ENCODE assay signal across 8 cellular contexts in genomic region chr15:51731549-51732267, GRCh38. TPM values are rescaled to one million over a fixed set of nuclear protein-coding genes. Genes with fewer than 3 reads are reported as not detected.
DNase-seq lines count a peak whose midpoint lies in the region; ATAC-seq lines count a peak whose summit lies in the region.

No MANE protein-coding gene starts in this region.

- no peaks in the 10 kb centered on the region for H3K9me3 Mint-ChIP-seq in activated T-cell treated with anti-CD3 and anti-CD28 coated beads, Interleukin-2, amount 50 U/mL, for 72 hours

- H3K27ac ChIP-seq in right cardiac atrium (ENCODE audit: low read length) = peak overlapping the region; percentile 60

- peaks cover 3 to 7% of the 10 kb centered on the region in 2 donors for H3K36me3 Mint-ChIP-seq in activated T-cell treated with anti-CD3 and anti-CD28 coated beads, Interleukin-2, amount 50 U/mL, for 72 hours (ENCODE audit: insufficient read depth in 2 of 2)

- peaks cover 16% of the 10 kb centered on the region for H3K4me1 ChIP-seq in right cardiac atrium (ENCODE audit: control insufficient read depth, insufficient read depth, low read length)

- H3K27me3 Mint-ChIP-seq in activated T-cell treated with anti-CD3 and anti-CD28 coated beads, Interleukin-2, amount 50 U/mL, for 72 hours (ENCODE audit: low read depth) = no peaks in the 10 kb centered on the region

- H3K4me3 ChIP-seq in right cardiac atrium (ENCODE audit: low read length) = peak overlapping the region; percentile 28

- ATAC-seq in GM18499 (IDR thresholded peaks at IDR 0.05; ENCODE audit: insufficient read depth, unreplicated experiment) (peak; percentile 42), GM21737 (IDR thresholded peaks at IDR 0.05; ENCODE audit: unreplicated experiment) (peak; percentile 50), right cardiac atrium (peak; percentile 64 to 76)
- peak; percentile 41 to 61 for ATAC-seq in activated T-cell treated with anti-CD3 and anti-CD28 coated beads, Interleukin-2, amount 50 U/mL, for 72 hours (replicated peaks in 1 of 2)
- peak; percentile 64 for ATAC-seq in stimulated activated naive CD8-positive, alpha-beta T cell treated with anti-CD3 and anti-CD28 coated beads, Interleukin-15, Interleukin-2, amounts not matched to agents 100 U/mL and 50 U/mL, for 24 hours

- no peaks in the 10 kb centered on the region for H3K27me3 ChIP-seq in right cardiac atrium (ENCODE audit: control insufficient read depth, insufficient read depth)

- intact Hi-C loops in right cardiac atrium (cut with DNase I) = no loop called here

- 36% methylated on average over 5 of the region's 5 CpGs for WGBS in right cardiac atrium

- in situ Hi-C loops in G401 (cut with HindIII; ENCODE audit: low sequenced_read_pairs) = no loop called here

- peaks cover 77% of the 10 kb centered on the region for H3K4me1 Mint-ChIP-seq in activated T-cell treated with anti-CD3 and anti-CD28 coated beads, Interleukin-2, amount 50 U/mL, for 72 hours (ENCODE audit: low read depth)

- H3K27ac Mint-ChIP-seq in activated T-cell treated with anti-CD3 and anti-CD28 coated beads, Interleukin-2, amount 50 U/mL, for 72 hours = peak overlapping the region; percentile 89

- DNase-seq in LoVo (ENCODE audit: low spot score) (peak; percentile 57), right cardiac atrium (no peak), G401 (ENCODE audit: low spot score) (no peak), NCI-H748 treated with DMSO at 0.1 percent for 48 hours (lab: John Stamatoyannopoulos, UW) (no peak)
- DNase-seq in activated T-cell treated with anti-CD3 and anti-CD28 coated beads, Interleukin-2, amount 50 U/mL, for 72 hours = peak; percentile 38 to 42
- peak; percentile 36 for DNase-seq in stimulated activated naive CD8-positive, alpha-beta T cell treated with anti-CD3 and anti-CD28 coated beads, Interleukin-15, Interleukin-2, amounts not matched to agents 100 U/mL and 50 U/mL, for 24 hours

- no peaks in the 10 kb centered on the region for H3K9me3 ChIP-seq in right cardiac atrium (ENCODE audit: control insufficient read depth, low read length)

- peak overlapping the region; percentile 84 to 91 for H3K4me3 Mint-ChIP-seq in activated T-cell treated with anti-CD3 and anti-CD28 coated beads, Interleukin-2, amount 50 U/mL, for 72 hours

RNA-seq across cellular contexts. Expression of gene LYSMD2, which starts 5.7 kb away (rescaled TPM):
- 10 to 100 TPM; 22.8 to 23.1 TPM for total RNA-seq in activated T-cell treated with anti-CD3 and anti-CD28 coated beads, Interleukin-2, amount 50 U/mL, for 72 hours
- total RNA-seq in right cardiac atrium = 1 to 10 TPM; 6.5 to 7.6 (median 6.7) TPM
- polyA plus RNA-seq in right cardiac atrium = 7.8 TPM
- total RNA-seq in G401 (2014; rRNA removed; shearing (Covaris generic)) = not detected in 2 replicates

RNA-seq across cellular contexts. Expression of gene TMOD2, which starts 19.7 kb away (rescaled TPM):
- total RNA-seq in activated T-cell treated with anti-CD3 and anti-CD28 coated beads, Interleukin-2, amount 50 U/mL, for 72 hours = 1 to 10 TPM; 5.1 to 7.3 TPM
- 10 to 100 TPM in 3 of 4 donors, 1 to 10 TPM in 1; 9.4 to 17.8 (median 14.0) TPM for total RNA-seq in right cardiac atrium
- 3.6 TPM for polyA plus RNA-seq in right cardiac atrium
- 0.03 TPM in 1 of 2 replicates, not detected in the other for total RNA-seq in G401 (2014; rRNA removed; shearing (Covaris generic))

RNA-seq across cellular contexts. Expression of gene SCG3, which starts 50.4 kb away (rescaled TPM):
- not detected for total RNA-seq in activated T-cell treated with anti-CD3 and anti-CD28 coated beads, Interleukin-2, amount 50 U/mL, for 72 hours
- total RNA-seq in right cardiac atrium = under 1 TPM in 1 of 4 donors, not detected in 3; 0.15 TPM
- polyA plus RNA-seq in right cardiac atrium = 0.07 TPM
- not detected in 2 replicates for total RNA-seq in G401 (2014; rRNA removed; shearing (Covaris generic))

Comparison
In these comparisons a context has a peak if more than half of its experiments do, and no peak if none do; other contexts are left out.
1. DNase-seq: peak in LoVo (single experiment), activated T-cell treated with anti-CD3 and anti-CD28 coated beads, Interleukin-2, amount 50 U/mL, for 72 hours (2 of 2) and stimulated activated naive CD8-positive, alpha-beta T cell treated with anti-CD3 and anti-CD28 coated beads, Interleukin-15, Interleukin-2, amounts not matched to agents 100 U/mL and 50 U/mL, for 24 hours (single experiment); none in right cardiac atrium (0 of 3), G401 (single experiment) and NCI-H748 treated with DMSO at 0.1 percent for 48 hours (single experiment).
2. Peak in every context shown above with its lines, with median percentiles within 50 percentile points of each other: ATAC-seq.